In the genomic region with DNA sequence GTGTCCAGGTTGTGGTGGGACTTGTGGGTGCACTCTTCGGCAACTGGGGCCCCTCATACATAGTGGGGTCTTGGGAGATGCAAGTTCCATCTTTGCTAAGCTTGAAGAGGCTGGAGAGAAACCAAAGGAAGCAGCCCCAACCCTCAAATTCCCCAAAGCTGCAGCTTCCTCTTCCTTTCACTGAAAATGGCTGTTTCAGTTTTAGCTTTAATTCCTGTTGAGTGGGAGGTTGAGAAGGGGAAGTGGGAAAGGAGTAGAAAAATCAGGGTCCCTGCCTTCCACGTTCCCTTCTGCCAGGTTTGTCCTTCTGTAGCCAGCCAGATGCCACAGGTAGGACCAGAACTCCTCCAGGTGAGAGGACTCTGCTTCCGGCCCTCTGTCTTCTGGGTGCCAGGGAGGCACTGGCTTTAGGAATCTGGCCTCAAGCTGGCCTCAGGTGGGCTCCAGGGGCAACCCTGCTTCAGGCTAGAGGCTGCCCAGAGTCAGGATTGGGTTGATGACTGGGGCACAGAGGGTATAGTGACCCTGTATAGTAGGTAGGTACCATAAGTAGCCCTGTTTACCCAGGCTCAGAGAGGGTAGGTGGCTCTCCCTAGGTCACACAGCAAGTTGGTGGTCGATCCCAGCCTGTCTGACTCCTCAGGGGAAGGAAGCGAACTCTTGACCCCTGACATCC, we compare ENCODE assay signal across 12 cellular contexts. TPM values are rescaled to one million over a fixed set of nuclear protein-coding genes. Genes with fewer than 3 reads are reported as not detected.
DNase-seq lines count a peak whose midpoint lies in the region; ATAC-seq, FAIRE-seq and TF ChIP-seq lines count a peak whose summit lies in the region.
"Had no signal": no experiment of that assay in that cellular context is flagged by ENCODE, and none has a peak within 500 bp of the region (broad histone marks: within the 10 kb centered on the region; RNA-seq: fewer than 3 reads in every experiment).

No MANE protein-coding gene starts in this region.

- H3K9me3 Mint-ChIP-seq in endodermal cell (no peaks in the 10 kb centered on the region), progenitor cell of endocrine pancreas (ENCODE audit: low read depth) (no peaks in the 10 kb centered on the region)
- H3K9me3 Mint-ChIP-seq: activated CD4-positive, alpha-beta memory T cell treated with anti-CD3 and anti-CD28 coated beads for 36 hours had no signal

- H3K36me3 Mint-ChIP-seq in endodermal cell (ENCODE audit: low read depth) (no peaks in the 10 kb centered on the region), progenitor cell of endocrine pancreas (ENCODE audit: insufficient read depth) (no peaks in the 10 kb centered on the region)
- H3K36me3 Mint-ChIP-seq: activated CD4-positive, alpha-beta memory T cell treated with anti-CD3 and anti-CD28 coated beads for 36 hours had no signal

- peaks cover 36% of the 10 kb centered on the region for H3K4me1 ChIP-seq in A549
- peaks cover 0 to 9% of the 10 kb centered on the region in 2 donors for H3K4me1 ChIP-seq in lung (ENCODE audit: control insufficient read depth in 2 of 2, insufficient read depth in 2 of 2, low read length in 2 of 2)
- H3K4me1 ChIP-seq in endodermal cell (ENCODE audit: control insufficient read depth, insufficient read depth, low read length), result no peaks in the 10 kb centered on the region

- H3K36me3 ChIP-seq in lung (ENCODE audit: control insufficient read depth in 2 of 2, insufficient read depth in 2 of 2, low read length in 2 of 2), result no peaks in the 10 kb centered on the region
- no peaks in the 10 kb centered on the region for H3K36me3 ChIP-seq in endodermal cell (ENCODE audit: control insufficient read depth, insufficient read depth, low read length)

- TF ChIP-seq CTCF in A549 (IDR thresholded peaks at IDR 0.05), result no peak
- TF ChIP-seq CTCF in lung (IDR thresholded peaks at IDR 0.05; ENCODE audit: control extremely low read depth, extremely low read depth), result no peak
- TF ChIP-seq CTCF in endodermal cell (conservative IDR thresholded peaks at IDR 0.05), result no peak
- no peak for TF ChIP-seq CTCF in progenitor cell of endocrine pancreas (IDR thresholded peaks at IDR 0.05; ENCODE audit: unreplicated experiment)

- ATAC-seq in A549, result peak; percentile 1 to 39; a peak in 2 of 6 replicates
- peak; percentile 14 for ATAC-seq in HG02642 (IDR thresholded peaks at IDR 0.05; ENCODE audit: poor library complexity, unreplicated experiment)
- no peak for ATAC-seq in lung (ENCODE audit: insufficient read depth, low FRiP score)
- ATAC-seq in GM18517 (IDR thresholded peaks at IDR 0.05; ENCODE audit: unreplicated experiment), result no peak

- H3K27ac ChIP-seq in A549 (peak overlapping the region; percentile 80 to 90), lung (ENCODE audit: low read depth in 1 of 2, low read length in 1 of 2) (peak overlapping the region; percentile 22 to 74), endodermal cell (ENCODE audit: low read depth, low read length) (no peak overlapping the region)
- H3K27ac ChIP-seq: C4-2B had no signal

- H3K4me3 Mint-ChIP-seq in endodermal cell (no peak overlapping the region), progenitor cell of endocrine pancreas (ENCODE audit: low read depth) (no peak overlapping the region)
- H3K4me3 Mint-ChIP-seq: activated CD4-positive, alpha-beta memory T cell treated with anti-CD3 and anti-CD28 coated beads for 36 hours had no signal

- POLR2A ChIA-PET in A549 (lab: Yijun Ruan, JAX), result interaction anchor here (0.9 kb wide), 1 partner anchor 47 kb away, joined by 3 read pairs; no protein-coding TSS in a partner anchor

- TF ChIP-seq EP300 in A549 (IDR thresholded peaks at IDR 0.05), result no peak

- H3K27me3 ChIP-seq in lung (ENCODE audit: control insufficient read depth, insufficient read depth) (no peaks in the 10 kb centered on the region), endodermal cell (ENCODE audit: control insufficient read depth, insufficient read depth, low read length, poor library complexity, severe bottlenecking) (no peaks in the 10 kb centered on the region)

- no peak for TF ChIP-seq RAD21 in A549 (conservative IDR thresholded peaks at IDR 0.05 in 1 of 2, IDR thresholded peaks at IDR 0.05 in 1 of 2)

- DNase-seq in A549 (ENCODE audit: low read depth in 1 of 2, low spot score in 1 of 2) (no peak), UCSD-AML1 (lab: John Stamatoyannopoulos, UW; ENCODE audit: unreplicated experiment) (peak; percentile 36), lung (ENCODE audit: low spot score) (no peak), posterior vena cava (ENCODE audit: low spot score) (no peak), endodermal cell (no peak), progenitor cell of endocrine pancreas (ENCODE audit: low spot score, unreplicated experiment) (no peak)
- DNase-seq: NCI-H510A treated with DMSO at 0.1 percent for 48 hours; stimulated activated CD4-positive, alpha-beta T cell treated with anti-CD3 and anti-CD28 coated beads, Interleukin-2, amount 100 ng/mL, for 24 hours had no signal

- peaks cover 9% of the 10 kb centered on the region for H3K27me3 Mint-ChIP-seq in endodermal cell (ENCODE audit: insufficient read depth)
- H3K27me3 Mint-ChIP-seq in progenitor cell of endocrine pancreas, result peaks cover 25% of the 10 kb centered on the region
- H3K27me3 Mint-ChIP-seq: activated CD4-positive, alpha-beta memory T cell treated with anti-CD3 and anti-CD28 coated beads for 36 hours had no signal

- 51% methylated on average over 4 of the region's 5 CpGs for WGBS in A549 (ENCODE audit: missing lambda C conversion rate)
- 43 to 59% methylated on average over 5 of the region's 5 CpGs for WGBS in lung, 2 donors
- 89 to 92% methylated on average over 4 to 5 of the region's 5 CpGs for WGBS in endodermal cell (ENCODE audit: insufficient coverage in 1 of 2, insufficient read length in 1 of 2), 2 experiments

- H3K9me3 ChIP-seq in A549, result no peaks in the 10 kb centered on the region
- no peaks in the 10 kb centered on the region for H3K9me3 ChIP-seq in lung (ENCODE audit: control insufficient read depth in 2 of 2, insufficient read depth in 1 of 2, low read length in 1 of 2)
- H3K9me3 ChIP-seq in endodermal cell (ENCODE audit: control insufficient read depth, low read length), result no peaks in the 10 kb centered on the region

- no peak overlapping the region for H3K9ac ChIP-seq in endodermal cell (ENCODE audit: extremely low read depth, low read length, poor library complexity, severe bottlenecking)

- H3K27ac Mint-ChIP-seq in endodermal cell (no peak overlapping the region), progenitor cell of endocrine pancreas (no peak overlapping the region)
- H3K27ac Mint-ChIP-seq: activated CD4-positive, alpha-beta memory T cell treated with anti-CD3 and anti-CD28 coated beads for 36 hours had no signal

- intact Hi-C loops in posterior vena cava (cut with DNase I), result loop anchor here (2.0 to 10.0 kb wide), 5 partner anchors 46 to 454 kb away; no protein-coding TSS in a partner anchor

- no peak for FAIRE-seq in A549 (lab: Jason Lieb, UNC)

- H3K4me1 Mint-ChIP-seq in endodermal cell (peaks cover 5% of the 10 kb centered on the region), progenitor cell of endocrine pancreas (ENCODE audit: low read depth) (peaks cover 10% of the 10 kb centered on the region)

- CTCF ChIA-PET in A549 (lab: Yijun Ruan, JAX), result interaction anchor here (0.9 to 25.1 kb wide), 31 partner anchors 9 to 563 kb away, joined by 3 to 527 read pairs (median 8); a partner anchor contains a TSS

- H3K4me3 ChIP-seq in A549, result no peak overlapping the region
- H3K4me3 ChIP-seq in lung, result no peak overlapping the region
- no peak overlapping the region for H3K4me3 ChIP-seq in endodermal cell (ENCODE audit: low read length)

- peak overlapping the region; percentile 82 for H3K4me2 ChIP-seq in A549

- TF ChIP-seq POLR2A in A549 (IDR thresholded peaks at IDR 0.05; ENCODE audit: low read length), result no peak

TF ChIP-seq in A549, 52 proteins besides CTCF, POLR2A, EP300 and RAD21 (continues in another document):
- no peak for TF ChIP-seq CHD2 (IDR thresholded peaks at IDR 0.05; ENCODE audit: low read length, partially characterized antibody)
- no peak for TF ChIP-seq NPAS2 (CRISPR knock-in tag; IDR thresholded peaks at IDR 0.05; ENCODE audit: borderline replicate concordance)
- no peak; the same call in 1 of the 2 replicates for TF ChIP-seq NFE2L2 (conservative IDR thresholded peaks at IDR 0.05; ENCODE audit: low read length)
- peak; percentile 97 for TF ChIP-seq ZFP36 (IDR thresholded peaks at IDR 0.05; ENCODE audit: borderline replicate concordance, partially characterized antibody)

RNA-seq across cellular contexts. Expression of a gene that starts 16.2 kb away (rescaled TPM):
- polyA plus RNA-seq in A549 (2011; rRNA removed) (6.8 and 8.4 TPM in 2 replicates), A549 (2017; fragmentation: RNase III; extraction: RNeasy Plus Mini Kit Qiagen cat#74134 plus additional on column Dnase treatment) (8.8 to 11.2 TPM (median 9.1 TPM) in 3 replicates), lung (10 to 100 TPM in 1 of 2 donors, 1 to 10 TPM in 1; 3.0 to 13.0 TPM)
- polyA plus RNA-seq in A549 (2012; cell fraction: cytosol; rRNA removed), result 37.8 and 59.4 TPM in 2 replicates
- 64.4 and 119 TPM in 2 replicates for polyA plus RNA-seq in A549 (2012; cell fraction: nucleus; rRNA removed)
- 7.6 and 11.6 TPM in 2 replicates for polyA minus RNA-seq in A549 (2011; rRNA and poly(A)+ RNA removed)
- total RNA-seq in lung (1 to 10 TPM; 3.1 to 4.2 TPM), posterior vena cava (1 to 10 TPM; 2.5 to 4.9 TPM), endodermal cell (under 1 TPM; 0.31 to 0.37 TPM), progenitor cell of endocrine pancreas (0.13 and 0.14 TPM in 2 replicates)
- 0.11 TPM for polyA plus RNA-seq in endodermal cell (2013, experiment 1 of 2)
- polyA plus RNA-seq in endodermal cell (2013, experiment 2 of 2), result not detected
- total RNA-seq: activated CD4-positive, alpha-beta memory T cell treated with anti-CD3 and anti-CD28 coated beads for 36 hours had no signal

RNA-seq across cellular contexts. Expression of a gene that starts 19.7 kb away (rescaled TPM):
- polyA plus RNA-seq in A549 (2011; rRNA removed) (7.0 and 11.0 TPM in 2 replicates), A549 (2017; fragmentation: RNase III; extraction: RNeasy Plus Mini Kit Qiagen cat#74134 plus additional on column Dnase treatment) (16.2 to 19.2 TPM (median 16.9 TPM) in 3 replicates), lung (10 to 100 TPM; 27.9 to 39.4 TPM)
- polyA plus RNA-seq in A549 (2012; cell fraction: cytosol; rRNA removed), result 15.3 and 21.1 TPM in 2 replicates
- polyA plus RNA-seq in A549 (2012; cell fraction: nucleus; rRNA removed), result 105 and 156 TPM in 2 replicates
- polyA minus RNA-seq in A549 (2011; rRNA and poly(A)+ RNA removed), result 12.0 and 17.3 TPM in 2 replicates
- total RNA-seq in lung (10 to 100 TPM; 67.6 to 74.6 TPM), posterior vena cava (10 to 100 TPM; 88.6 to 99.1 TPM), endodermal cell (10 to 100 TPM; 31.0 to 39.0 TPM), progenitor cell of endocrine pancreas (71.4 and 77.0 TPM in 2 replicates)
- 52.4 TPM for polyA plus RNA-seq in endodermal cell (2013, experiment 1 of 2)
- polyA plus RNA-seq in endodermal cell (2013, experiment 2 of 2), result 45.3 TPM

Comparison
In these comparisons a context has a peak if more than half of its experiments do, and no peak if none do; other contexts are left out.
1. ATAC-seq: peak in A549 (2 of 2) and HG02642 (single experiment); none in lung (single experiment) and GM18517 (single experiment).